In genomic region chr1:50705041-50705440, GRCh38 we compare ENCODE assay signal across 26 cellular contexts.
DNase-seq lines count a peak whose midpoint lies in the region; ATAC-seq and TF ChIP-seq lines count a peak whose summit lies in the region.
"Had no signal": no experiment of that assay in that cellular context is flagged by ENCODE, and none has a peak within 500 bp of the region (broad histone marks: within the 10 kb centered on the region; RNA-seq: fewer than 3 reads in every experiment).

No MANE protein-coding gene starts in this region.

- TF ChIP-seq POLR2A in breast epithelium (IDR thresholded peaks at IDR 0.05) (no peak), esophagus muscularis mucosa (IDR thresholded peaks at IDR 0.05; ENCODE audit: low read depth) (no peak)

- CTCF ChIA-PET in MCF 10A (lab: Yijun Ruan, JAX) = interaction anchor here (0.5 to 8.3 kb wide), 22 partner anchors 8 to 1834 kb away, joined by 3 to 115 read pairs (median 4); no protein-coding TSS in a partner anchor

- TF ChIP-seq CTCF in MCF 10A (IDR thresholded peaks at IDR 0.05; ENCODE audit: unreplicated experiment) (no peak), breast epithelium (IDR thresholded peaks at IDR 0.05) (no peak), epithelial cell of esophagus (IDR thresholded peaks at IDR 0.05; ENCODE audit: insufficient read depth, low read depth, low read length, missing control alignments) (no peak), esophagus muscularis mucosa (IDR thresholded peaks at IDR 0.05) (no peak)

- ATAC-seq in GM21390 (IDR thresholded peaks at IDR 0.05; ENCODE audit: unreplicated experiment) = no peak
- ATAC-seq: HCT116, heart left ventricle had no signal

- no peaks in the 10 kb centered on the region for H3K27me3 Mint-ChIP-seq in MCF 10A (ENCODE audit: insufficient read depth, unreplicated experiment)
- H3K27me3 Mint-ChIP-seq: IgD-negative memory B cell had no signal

- intact Hi-C loops in MCF 10A (cut with micrococcal nuclease) = loop anchor here (2.0 kb wide), 1 partner anchor 30 kb away; no protein-coding TSS in a partner anchor
- intact Hi-C loops in breast epithelium (cut with DNase I; ENCODE audit: low total_unique reads) = no loop called here
- intact Hi-C loops in esophagus muscularis mucosa (cut with DNase I) = no loop called here

- WGBS in esophagus muscularis mucosa = 0% methylated on average over 1 of the region's 1 CpG

- peak; percentile 6 for DNase-seq in MCF 10A (ENCODE audit: unreplicated experiment)
- DNase-seq in breast epithelium (ENCODE audit: low spot score in 2 of 2) = no peak
- DNase-seq in NCI-H2171 treated with DMSO at 0.1 percent for 48 hours (lab: John Stamatoyannopoulos, UW) = peak; percentile 73
- peak; percentile 28 for DNase-seq in epithelial cell of esophagus (ENCODE audit: low read depth)
- DNase-seq in NK-92 treated with Interleukin-12 subunit alpha and Interleukin-12 subunit beta, amount 100 ng/mL, for 24 hours (lab: John Stamatoyannopoulos, UW) = no peak
- no peak for DNase-seq in esophagus muscularis mucosa (ENCODE audit: extremely low spot score)
- DNase-seq: ACHN; activated CD4-positive, alpha-beta T cell treated with anti-CD3 and anti-CD28 coated beads for 4 hours; activated gamma-delta T cell; activated T-cell treated with anti-CD3 and anti-CD28 coated beads, Interleukin-2, amount 50 U/mL, for 1 hour; cerebellar nuclear complex; heart left ventricle; kidney glomerular epithelial cell; NCI-H2081 treated with DMSO at 0.1 percent for 48 hours; NCI-H526 treated with DMSO at 0.1 percent for 48 hours; nephron progenitor cell; ovary; RPMI8226 had no signal

- H3K27me3 ChIP-seq in breast epithelium (no peaks in the 10 kb centered on the region), esophagus muscularis mucosa (no peaks in the 10 kb centered on the region)
- H3K27me3 ChIP-seq: heart left ventricle, ovary, tibial nerve had no signal

- POLR2A ChIA-PET in MCF 10A (lab: Yijun Ruan, JAX) = interaction anchor here (0.5 to 3.4 kb wide), 5 partner anchors 16 to 101 kb away, joined by 4 to 17 read pairs (median 5); no protein-coding TSS in a partner anchor

- no peak overlapping the region for H3K4me3 ChIP-seq in breast epithelium
- H3K4me3 ChIP-seq in epithelial cell of esophagus (ENCODE audit: low read length) = no peak overlapping the region
- H3K4me3 ChIP-seq in esophagus muscularis mucosa = no peak overlapping the region
- H3K4me3 ChIP-seq: heart left ventricle, lung, ovary, SK-N-MC, smooth muscle cell, tibial nerve had no signal

- H3K9me3 ChIP-seq in breast epithelium (no peaks in the 10 kb centered on the region), esophagus muscularis mucosa (no peaks in the 10 kb centered on the region)
- H3K9me3 ChIP-seq: heart left ventricle, ovary, tibial nerve had no signal

- peaks cover 12% of the 10 kb centered on the region for H3K4me1 Mint-ChIP-seq in MCF 10A (ENCODE audit: insufficient read depth, unreplicated experiment)

- H3K4me1 ChIP-seq in breast epithelium (no peaks in the 10 kb centered on the region), esophagus muscularis mucosa (peaks cover 0 to 27% (median 10%) of the 10 kb centered on the region in 4 donors)

- H3K4me3 Mint-ChIP-seq in MCF 10A (ENCODE audit: unreplicated experiment) = no peak overlapping the region
- H3K4me3 Mint-ChIP-seq: IgD-negative memory B cell; nephron progenitor cell; T-helper 2 cell treated with Interferon-gamma antibody and Interleukin-4, amounts not matched to agents 5 μg/mL and 100 μg/mL, for 36 hours had no signal

- H3K27ac Mint-ChIP-seq in MCF 10A (ENCODE audit: low read depth, unreplicated experiment) = no peak overlapping the region
- H3K27ac Mint-ChIP-seq: T-helper 2 cell treated with Interferon-gamma antibody and Interleukin-4, amounts not matched to agents 5 μg/mL and 100 μg/mL, for 36 hours had no signal

- no peaks in the 10 kb centered on the region for H3K9me3 Mint-ChIP-seq in MCF 10A (ENCODE audit: unreplicated experiment)
- H3K9me3 Mint-ChIP-seq: IgD-negative memory B cell; nephron progenitor cell; T-helper 2 cell treated with Interferon-gamma antibody and Interleukin-4, amounts not matched to agents 5 μg/mL and 100 μg/mL, for 36 hours had no signal

- no peaks in the 10 kb centered on the region for H3K36me3 Mint-ChIP-seq in MCF 10A (ENCODE audit: insufficient read depth, unreplicated experiment)

- H3K27ac ChIP-seq in breast epithelium (no peak overlapping the region), esophagus muscularis mucosa (replicated peaks in 1 of 4) (no peak overlapping the region)
- H3K27ac ChIP-seq: heart left ventricle, ovary, SK-N-MC, tibial nerve had no signal

- H3K36me3 ChIP-seq in breast epithelium = no peaks in the 10 kb centered on the region
- no peaks in the 10 kb centered on the region for H3K36me3 ChIP-seq in esophagus muscularis mucosa
- H3K36me3 ChIP-seq: heart left ventricle, ovary, tibial nerve had no signal

- no TSS peak for BruUV-seq in MCF 10A (replicated peaks; lab: Mats Ljungman, UMichigan)

- TF ChIP-seq EP300 in esophagus muscularis mucosa (IDR thresholded peaks at IDR 0.05) = no peak

Comparison
In these comparisons a context has a peak if more than half of its experiments do, and no peak if none do; other contexts are left out.
1. DNase-seq: peak in MCF 10A (single experiment), NCI-H2171 treated with DMSO at 0.1 percent for 48 hours (single experiment) and epithelial cell of esophagus (single experiment); none in breast epithelium (0 of 2), NK-92 treated with Interleukin-12 subunit alpha and Interleukin-12 subunit beta, amount 100 ng/mL, for 24 hours (single experiment) and esophagus muscularis mucosa (single experiment).